ENCODE assay signal across 1 cellular context in the genomic region with DNA sequence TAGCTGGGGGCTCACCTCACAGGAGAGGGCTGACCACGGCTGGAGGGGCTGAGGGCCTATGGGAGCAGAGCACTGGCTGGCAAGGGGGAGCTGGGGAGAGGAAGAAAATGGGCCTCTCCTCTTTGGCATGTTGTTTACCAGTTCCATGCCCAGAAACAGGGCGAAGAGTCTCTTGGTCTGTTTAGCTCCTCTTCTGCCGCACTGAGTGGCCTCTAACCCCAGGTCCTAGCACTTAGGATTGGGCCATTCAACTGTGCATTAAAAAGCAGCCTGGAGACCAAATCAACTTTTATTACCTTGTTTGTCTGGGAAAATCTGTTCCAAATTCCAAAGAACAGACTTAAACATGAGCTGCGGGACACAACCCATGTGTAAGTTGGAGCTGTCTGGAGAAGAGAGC.
TF ChIP-seq lines count a peak whose summit lies in the region.

No MANE protein-coding gene starts in this region.

TF ChIP-seq in HepG2, 621 proteins besides CTCF, POLR2A, EP300 and RAD21 (continued from another document):
- TF ChIP-seq KLF15 (CRISPR knock-in tag; IDR thresholded peaks at IDR 0.05; ENCODE audit: borderline replicate concordance) (no peak), NFYB (CRISPR knock-in tag; IDR thresholded peaks at IDR 0.05) (no peak), TSC22D2 (CRISPR knock-in tag; IDR thresholded peaks at IDR 0.05; ENCODE audit: borderline replicate concordance) (no peak)
- TF ChIP-seq, protein P1, sequence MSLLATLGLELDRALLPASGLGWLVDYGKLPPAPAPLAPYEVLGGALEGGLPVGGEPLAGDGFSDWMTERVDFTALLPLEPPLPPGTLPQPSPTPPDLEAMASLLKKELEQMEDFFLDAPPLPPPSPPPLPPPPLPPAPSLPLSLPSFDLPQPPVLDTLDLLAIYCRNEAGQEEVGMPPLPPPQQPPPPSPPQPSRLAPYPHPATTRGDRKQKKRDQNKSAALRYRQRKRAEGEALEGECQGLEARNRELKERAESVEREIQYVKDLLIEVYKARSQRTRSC (CRISPR knock-in tag; IDR thresholded peaks at IDR 0.05; ENCODE audit: low read depth), result no peak
- TF ChIP-seq, protein P2, sequence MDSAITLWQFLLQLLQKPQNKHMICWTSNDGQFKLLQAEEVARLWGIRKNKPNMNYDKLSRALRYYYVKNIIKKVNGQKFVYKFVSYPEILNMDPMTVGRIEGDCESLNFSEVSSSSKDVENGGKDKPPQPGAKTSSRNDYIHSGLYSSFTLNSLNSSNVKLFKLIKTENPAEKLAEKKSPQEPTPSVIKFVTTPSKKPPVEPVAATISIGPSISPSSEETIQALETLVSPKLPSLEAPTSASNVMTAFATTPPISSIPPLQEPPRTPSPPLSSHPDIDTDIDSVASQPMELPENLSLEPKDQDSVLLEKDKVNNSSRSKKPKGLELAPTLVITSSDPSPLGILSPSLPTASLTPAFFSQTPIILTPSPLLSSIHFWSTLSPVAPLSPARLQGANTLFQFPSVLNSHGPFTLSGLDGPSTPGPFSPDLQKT (CRISPR knock-in tag; IDR thresholded peaks at IDR 0.05; ENCODE audit: borderline replicate concordance), result no peak
